ENCODE assay signal across 18 cellular contexts in genomic region chr22:25099202-25099601, GRCh38.
A peak's percentile ranks its signal among the peaks of the same experiment; 100 is the strongest.
DNase-seq lines count a peak whose midpoint lies in the region; ATAC-seq, FAIRE-seq and TF ChIP-seq lines count a peak whose summit lies in the region.
"Had no signal": no experiment of that assay in that cellular context is flagged by ENCODE, and none has a peak within 500 bp of the region (broad histone marks: within the 10 kb centered on the region; RNA-seq: fewer than 3 reads in every experiment).

No MANE protein-coding gene starts in this region.

- ATAC-seq in thoracic aorta (ENCODE audit: insufficient number of reproducible peaks, low FRiP score, low read depth) (no peak), GM19328 (IDR thresholded peaks at IDR 0.05; ENCODE audit: unreplicated experiment) (no peak)
- ATAC-seq: A549 had no signal

- peak overlapping the region; percentile 10 to 15; a peak in 1 of 4 replicates for H3K4me2 ChIP-seq in H1 (ENCODE audit: insufficient read depth in 1 of 2, low read depth in 2 of 2, low read length in 2 of 2)
- H3K4me2 ChIP-seq: A549, BLaER1 had no signal

- H3K27ac Mint-ChIP-seq in activated T-cell treated with anti-CD3 and anti-CD28 coated beads, Interleukin-2, amount 50 U/mL, for 24 hours: peak overlapping the region; percentile 4
- H3K27ac Mint-ChIP-seq: CD14-positive monocyte had no signal

- H3K23me2 ChIP-seq in H1 (ENCODE audit: low read depth, low read length): no peaks in the 10 kb centered on the region

- H2AFZ ChIP-seq in H1 (ENCODE audit: low read length): no peak overlapping the region

- H3K27me3 ChIP-seq in H1 (replicated peaks in 1 of 4; ENCODE audit: control insufficient read depth in 3 of 4, extremely low read depth in 1 of 4, insufficient read depth in 3 of 4, low read length in 3 of 4) (no peaks in the 10 kb centered on the region), thoracic aorta (replicated peaks; ENCODE audit: insufficient read depth) (no peaks in the 10 kb centered on the region)
- H3K27me3 ChIP-seq: BLaER1 had no signal

- no peaks in the 10 kb centered on the region for H4K20me1 ChIP-seq in H1 (replicated peaks in 1 of 2; ENCODE audit: control insufficient read depth in 1 of 2, insufficient read depth in 2 of 2, low read length in 2 of 2)
- H4K20me1 ChIP-seq: BLaER1 had no signal

- H3K18ac ChIP-seq in H1 (ENCODE audit: extremely low read depth, low read length): no peak overlapping the region

- peaks cover 1% of the 10 kb centered on the region for H3K4me1 Mint-ChIP-seq in activated T-cell treated with anti-CD3 and anti-CD28 coated beads, Interleukin-2, amount 50 U/mL, for 24 hours (ENCODE audit: low read depth)
- H3K4me1 Mint-ChIP-seq: CD14-positive monocyte had no signal

- no peaks in the 10 kb centered on the region for H3K36me3 Mint-ChIP-seq in activated T-cell treated with anti-CD3 and anti-CD28 coated beads, Interleukin-2, amount 50 U/mL, for 24 hours (ENCODE audit: low read depth)
- H3K36me3 Mint-ChIP-seq: CD14-positive monocyte; CD4-positive, alpha-beta memory T cell had no signal

- H3K23ac ChIP-seq in H1 (ENCODE audit: insufficient read length): no peak overlapping the region

- H3K36me3 ChIP-seq in H1 (ENCODE audit: control insufficient read depth in 2 of 4, insufficient read depth in 4 of 4, low read length in 3 of 4) (no peaks in the 10 kb centered on the region), thoracic aorta (no peaks in the 10 kb centered on the region)
- H3K36me3 ChIP-seq: BLaER1 had no signal

- H3K4me3 ChIP-seq in H1 (ENCODE audit: extremely low read depth in 1 of 4, insufficient read depth in 2 of 4, low read depth in 3 of 4, low read length in 4 of 4): no peak overlapping the region
- no peak overlapping the region for H3K4me3 ChIP-seq in thoracic aorta
- H3K4me3 ChIP-seq: A549, BLaER1 had no signal

- H3K27me3 Mint-ChIP-seq in activated T-cell treated with anti-CD3 and anti-CD28 coated beads, Interleukin-2, amount 50 U/mL, for 24 hours: no peaks in the 10 kb centered on the region
- H3K27me3 Mint-ChIP-seq: CD4-positive, alpha-beta memory T cell had no signal

- H3K27ac ChIP-seq in H1 (ENCODE audit: low read depth, low read length): no peak overlapping the region
- peak overlapping the region; percentile 53 to 79 for H3K27ac ChIP-seq in thoracic aorta
- H3K27ac ChIP-seq: 22Rv1, A549, BLaER1, HL-60 had no signal

- no peak for DNase-seq in activated T-cell treated with anti-CD3 and anti-CD28 coated beads, Interleukin-2, amount 50 U/mL, for 24 hours
- DNase-seq in activated T-cell treated with anti-CD3 and anti-CD28 coated beads for 4 hours (no peak), H1 (ENCODE audit: low read depth in 1 of 2, low spot score in 2 of 2) (no peak), thoracic aorta (ENCODE audit: low spot score) (no peak), AG08396 (ENCODE audit: low spot score) (no peak), GOT3 (lab: John Stamatoyannopoulos, UW) (no peak)
- DNase-seq: CD4-positive, alpha-beta memory T cell; DMS153; DMS79 treated with DMSO at 0.1 percent for 48 hours; GF-D8; HCEC 1CT; IMR-90 had no signal

- no peak overlapping the region for H4K91ac ChIP-seq in H1 (replicated peaks; ENCODE audit: insufficient read length, low read length)

- H3K9ac ChIP-seq in H1 (replicated peaks in 1 of 4; ENCODE audit: extremely low read depth in 1 of 4, low read depth in 3 of 4, low read length in 3 of 4): no peak overlapping the region
- H3K9ac ChIP-seq: BLaER1 had no signal

- no peak for TF ChIP-seq POLR2A in H1 (IDR thresholded peaks at IDR 0.05; ENCODE audit: control extremely low read depth in 1 of 2, low read depth in 2 of 2, low read length in 2 of 2)

- TF ChIP-seq EP300 in H1 (IDR thresholded peaks at IDR 0.05; ENCODE audit: borderline replicate concordance in 1 of 2, low read depth in 2 of 2, low read length in 2 of 2): no peak

- H3K14ac ChIP-seq in H1 (ENCODE audit: insufficient read length): no peak overlapping the region

- H2BK5ac ChIP-seq in H1 (ENCODE audit: low read depth, low read length): no peak overlapping the region

- no peak overlapping the region for H3K4me3 Mint-ChIP-seq in activated T-cell treated with anti-CD3 and anti-CD28 coated beads, Interleukin-2, amount 50 U/mL, for 24 hours
- H3K4me3 Mint-ChIP-seq: CD14-positive monocyte; CD4-positive, alpha-beta memory T cell had no signal

- CTCF ChIA-PET in H1 (lab: Charles Lee; ENCODE audit: partially characterized antibody): interaction anchor here (1.3 kb wide), 2 partner anchors 12 to 48 kb away, joined by 3 to 4 read pairs; no protein-coding TSS in a partner anchor

- H3K79me2 ChIP-seq in H1 (ENCODE audit: control insufficient read depth in 1 of 2, insufficient read depth in 2 of 2, low read length in 2 of 2): no peaks in the 10 kb centered on the region

- H3K4me1 ChIP-seq in H1 (replicated peaks in 1 of 4; ENCODE audit: control insufficient read depth in 3 of 4, insufficient read depth in 4 of 4, low read length in 3 of 4) (peaks cover 3 to 8% (median 4%) of the 10 kb centered on the region in 4 experiments; a peak in 6 of 7 replicates), thoracic aorta (ENCODE audit: control insufficient read depth in 1 of 2, low read depth in 2 of 2) (peaks cover 40 to 66% of the 10 kb centered on the region in 2 donors)
- H3K4me1 ChIP-seq: A549 had no signal

- H2BK15ac ChIP-seq in H1 (ENCODE audit: low read length): no peak overlapping the region

- no peak overlapping the region for H2AK5ac ChIP-seq in H1 (ENCODE audit: low read depth, low read length)

- TF ChIP-seq RAD21 in H1 (IDR thresholded peaks at IDR 0.05 in 1 of 2, conservative IDR thresholded peaks at IDR 0.05 in 1 of 2; ENCODE audit: low read depth in 2 of 2, low read length in 2 of 2): no peak

- POLR2A ChIA-PET in H1 (lab: Charles Lee; ENCODE audit: partially characterized antibody): no interaction called here

- no peak overlapping the region for H2BK20ac ChIP-seq in H1 (ENCODE audit: low read length)

- no peak overlapping the region for H2BK12ac ChIP-seq in H1 (ENCODE audit: low read depth, low read length)

- H3K9me3 Mint-ChIP-seq in activated T-cell treated with anti-CD3 and anti-CD28 coated beads, Interleukin-2, amount 50 U/mL, for 24 hours: no peaks in the 10 kb centered on the region
- H3K9me3 Mint-ChIP-seq: CD14-positive monocyte; CD4-positive, alpha-beta memory T cell had no signal

- no peak for FAIRE-seq in H1 (lab: Jason Lieb, UNC)
- FAIRE-seq: A549 had no signal

- H3K9me3 ChIP-seq in H1 (ENCODE audit: insufficient read depth in 2 of 2, low read depth in 1 of 2, low read length in 1 of 2) (no peaks in the 10 kb centered on the region), thoracic aorta (no peaks in the 10 kb centered on the region)
- H3K9me3 ChIP-seq: A549, BLaER1 had no signal

- H3K56ac ChIP-seq in H1 (replicated peaks; ENCODE audit: insufficient read length, low read depth, low read length): no peak overlapping the region

- no peak overlapping the region for H2BK120ac ChIP-seq in H1 (replicated peaks; ENCODE audit: low read depth, low read length)

- no peak overlapping the region for H3K4ac ChIP-seq in H1 (replicated peaks; ENCODE audit: insufficient read length, low read depth, low read length)

- no peak overlapping the region for H4K8ac ChIP-seq in H1 (ENCODE audit: extremely low read depth, insufficient read depth, low read length)

- H4K5ac ChIP-seq in H1 (ENCODE audit: insufficient read length, low read depth, low read length): no peak overlapping the region

- WGBS in H1 (ENCODE audit: extremely low coverage in 1 of 2, insufficient coverage in 1 of 2, insufficient read length in 1 of 2, insufficient replicate concordance in 2 of 2, low coverage in 1 of 2, low lambda C conversion rate in 2 of 2, missing lambda C conversion rate in 1 of 2), 2 experiments: 94% methylated on average over 3 of the region's 4 CpGs; no CpG with 5 or more reads in 1 of the 2 experiments

- no peak for TF ChIP-seq CTCF in H1 (IDR thresholded peaks at IDR 0.05; ENCODE audit: control extremely low read depth in 1 of 3, insufficient read depth in 1 of 3, low read depth in 1 of 3, low read length in 3 of 3)
- TF ChIP-seq CTCF in thoracic aorta (IDR thresholded peaks at IDR 0.05): no peak

- H3K79me1 ChIP-seq in H1 (ENCODE audit: low read depth, low read length): no peaks in the 10 kb centered on the region; the same call in 1 of the 2 replicates

TF ChIP-seq in H1, 55 proteins besides CTCF, POLR2A, EP300 and RAD21 (continues in another document):
- no peak for TF ChIP-seq GABPA (IDR thresholded peaks at IDR 0.05; ENCODE audit: borderline replicate concordance, insufficient read depth, low read length)
- TF ChIP-seq BACH1 (IDR thresholded peaks at IDR 0.05; ENCODE audit: low read length): no peak
- no peak for TF ChIP-seq TAF1 (IDR thresholded peaks at IDR 0.05; ENCODE audit: low read depth, low read length)
- TF ChIP-seq SAP30 (IDR thresholded peaks at IDR 0.05; ENCODE audit: insufficient read depth, insufficient replicate concordance, low read length): no peak
- TF ChIP-seq CHD2 (IDR thresholded peaks at IDR 0.05; ENCODE audit: low read length): no peak
- TF ChIP-seq RXRA (IDR thresholded peaks at IDR 0.05; ENCODE audit: insufficient read depth, low read depth, low read length): no peak
- TF ChIP-seq ZNF274 (IDR thresholded peaks at IDR 0.05; ENCODE audit: borderline replicate concordance, extremely low read depth, low read length): no peak
- no peak for TF ChIP-seq BCL11A (IDR thresholded peaks at IDR 0.05; ENCODE audit: low read depth in 2 of 2, low read length in 2 of 2)
- TF ChIP-seq CTBP2 (IDR thresholded peaks at IDR 0.05; ENCODE audit: borderline replicate concordance, insufficient read depth, insufficient read length, low read length): no peak
- TF ChIP-seq SUZ12 (IDR thresholded peaks at IDR 0.05; ENCODE audit: low read length): no peak
- no peak for TF ChIP-seq EGR1 (IDR thresholded peaks at IDR 0.05; ENCODE audit: borderline replicate concordance, low read depth, low read length)
- TF ChIP-seq ATF3 (IDR thresholded peaks at IDR 0.05; ENCODE audit: insufficient read depth, low read depth, low read length): no peak
- no peak for TF ChIP-seq KDM5A (IDR thresholded peaks at IDR 0.05; ENCODE audit: low read length)
- TF ChIP-seq SIN3A (conservative IDR thresholded peaks at IDR 0.05 in 1 of 2, IDR thresholded peaks at IDR 0.05 in 1 of 2; ENCODE audit: low read depth in 1 of 2, low read length in 2 of 2): no peak
- no peak for TF ChIP-seq FOSL1 (IDR thresholded peaks at IDR 0.05; ENCODE audit: insufficient read depth, low read depth, low read length)
- no peak for TF ChIP-seq POLR2AphosphoS5 (IDR thresholded peaks at IDR 0.05; ENCODE audit: low read depth, low read length)
- no peak for TF ChIP-seq JUN (IDR thresholded peaks at IDR 0.05; ENCODE audit: low read depth, low read length)
